ENCODE assay signal across 8 cellular contexts in the genomic region with DNA sequence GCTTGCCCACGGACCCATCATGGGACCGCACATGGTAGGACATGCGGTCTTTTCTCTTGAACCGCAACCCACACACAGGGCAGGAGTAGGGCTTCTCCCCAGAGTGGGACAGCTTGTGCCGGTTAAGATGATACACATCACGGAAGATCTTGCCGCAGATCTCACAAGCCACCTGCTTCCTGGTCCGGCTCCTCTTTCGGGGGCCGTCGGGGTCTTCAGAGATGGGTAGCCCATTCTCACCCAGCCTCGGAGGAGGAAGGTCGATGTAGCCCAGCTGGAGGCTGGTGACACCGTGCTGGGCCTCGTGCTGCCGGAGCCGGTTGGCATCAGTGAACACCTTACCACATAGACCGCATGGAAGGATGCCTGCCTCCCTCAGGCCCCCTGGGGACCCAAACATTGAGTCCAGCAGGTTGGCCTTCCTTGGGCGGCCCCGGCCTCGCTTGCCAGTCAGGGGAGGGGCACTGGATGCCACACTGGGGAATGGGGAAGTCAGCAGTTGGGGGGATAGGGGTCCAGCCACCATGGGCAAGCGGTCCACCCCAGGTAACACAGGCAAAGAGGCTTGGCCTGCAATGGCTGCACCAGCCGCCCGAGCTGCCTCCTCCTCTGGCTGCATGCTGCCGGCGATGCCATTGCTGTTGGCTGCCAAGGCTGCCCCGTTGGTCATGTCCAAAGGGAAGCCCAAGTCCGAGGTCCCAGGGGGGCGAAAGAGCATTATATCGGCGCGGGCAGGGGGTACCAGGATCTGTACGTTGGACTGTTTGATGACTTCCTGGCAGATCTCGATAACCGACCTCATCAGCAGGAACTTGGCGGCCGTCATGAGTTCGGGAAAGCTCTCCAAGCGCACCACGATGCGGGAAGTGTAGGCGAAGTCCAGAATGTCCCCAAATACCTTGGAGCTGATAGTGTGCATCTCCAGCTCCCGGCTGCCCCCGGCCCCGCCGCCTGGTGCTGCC. TPM values are rescaled to one million over a fixed set of nuclear protein-coding genes. Genes with fewer than 3 reads are reported as not detected.
DNase-seq lines count a peak whose midpoint lies in the region; ATAC-seq, FAIRE-seq and TF ChIP-seq lines count a peak whose summit lies in the region.

No MANE protein-coding gene starts in this region.

- WGBS in SK-N-SH (ENCODE audit: low lambda C conversion rate): 60% methylated on average over 3 of the region's 46 CpGs

- peak; percentile 20 for TF ChIP-seq POLR2A in GM18505 (IDR thresholded peaks at IDR 0.05; ENCODE audit: borderline replicate concordance, extremely low read depth, insufficient read depth, insufficient read length)

- H3F3A ChIP-seq in SK-N-SH (replicated peaks; ENCODE audit: insufficient read depth): peaks cover 11% of the 10 kb centered on the region

- POLR2A ChIA-PET in SK-N-SH (lab: Yijun Ruan, JAX): interaction anchor here (0.7 to 3.4 kb wide), 4 partner anchors 8 to 96 kb away, joined by 3 to 15 read pairs (median 4); a partner anchor contains a TSS

- peak overlapping the region in 1 of 2 experiments; percentile 60; a peak in 2 of 4 replicates for H3K27ac ChIP-seq in SK-N-SH (ENCODE audit: low read depth in 2 of 2, low read length in 1 of 2)
- peak overlapping the region; percentile 67 to 89 for H3K27ac ChIP-seq in left lung

- DNase-seq in SK-N-SH (peak; percentile 39), bronchial epithelial cell (ENCODE audit: low read depth) (no peak), left lung (no peak), islet precursor cell (no peak), MG63 (no peak)
- peak; percentile 5 to 14 for DNase-seq in stimulated activated CD8-positive, alpha-beta memory T cell treated with anti-CD3 and anti-CD28 coated beads, Interleukin-15, amount 100 ng/mL, for 4 hours (ENCODE audit: low read depth in 2 of 2)

- H3K27me3 ChIP-seq in SK-N-SH (ENCODE audit: insufficient read depth): no peaks in the 10 kb centered on the region
- no peaks in the 10 kb centered on the region for H3K27me3 ChIP-seq in bronchial epithelial cell (ENCODE audit: control insufficient read depth, insufficient read depth, low read length)
- no peaks in the 10 kb centered on the region for H3K27me3 ChIP-seq in left lung
- no peaks in the 10 kb centered on the region for H3K27me3 ChIP-seq in MG63

- no peak for TF ChIP-seq EP300 in SK-N-SH (IDR thresholded peaks at IDR 0.05; ENCODE audit: borderline replicate concordance in 1 of 2, low read depth in 1 of 2, low read length in 1 of 2)

- peak overlapping the region; percentile 92 for H3K4me2 ChIP-seq in SK-N-SH

- H3K79me2 ChIP-seq in SK-N-SH (ENCODE audit: insufficient read depth): peaks cover 57% of the 10 kb centered on the region

- no peaks in the 10 kb centered on the region for H3K9me3 ChIP-seq in SK-N-SH
- no peaks in the 10 kb centered on the region for H3K9me3 ChIP-seq in left lung
- no peaks in the 10 kb centered on the region for H3K9me3 ChIP-seq in MG63

- CTCF ChIA-PET in SK-N-SH (lab: Yijun Ruan, JAX): interaction anchor here (0.6 to 1.8 kb wide), 11 partner anchors 9 to 286 kb away, joined by 3 to 7 read pairs (median 4); a partner anchor contains a TSS

- H3K9me2 ChIP-seq in SK-N-SH: no peaks in the 10 kb centered on the region

- H3K4me3 ChIP-seq in SK-N-SH (ENCODE audit: low read depth in 2 of 2, low read length in 1 of 2) (peak overlapping the region; percentile 64 to 70), bronchial epithelial cell (ENCODE audit: low read depth, low read length) (peak overlapping the region; percentile 53), left lung (peak overlapping the region; percentile 55 to 73), MG63 (no peak overlapping the region)

- ATAC-seq in GM18505 (IDR thresholded peaks at IDR 0.05; ENCODE audit: unreplicated experiment) (no peak), left lung (peak; percentile 2), HG02885 (IDR thresholded peaks at IDR 0.05; ENCODE audit: poor library complexity, unreplicated experiment) (no peak)

- peak overlapping the region; percentile 45; the same call in 1 of the 2 replicates for H3K9ac ChIP-seq in SK-N-SH

- H3K36me3 ChIP-seq in SK-N-SH (replicated peaks in 1 of 2; ENCODE audit: control insufficient read depth in 1 of 2, insufficient read depth in 2 of 2, low read length in 1 of 2) (peaks cover 30 to 44% of the 10 kb centered on the region in 2 experiments), bronchial epithelial cell (ENCODE audit: control insufficient read depth, insufficient read depth, low read length) (peaks cover 2% of the 10 kb centered on the region), left lung (peaks cover 0 to 28% of the 10 kb centered on the region in 2 donors), MG63 (peaks cover 45% of the 10 kb centered on the region)

- peaks cover 61% of the 10 kb centered on the region for H4K20me1 ChIP-seq in SK-N-SH (ENCODE audit: insufficient read depth)

- TF ChIP-seq RAD21 in SK-N-SH (IDR thresholded peaks at IDR 0.05; ENCODE audit: low read length): no peak

- peaks cover 19 to 61% of the 10 kb centered on the region in 2 experiments for H3K4me1 ChIP-seq in SK-N-SH (ENCODE audit: control insufficient read depth in 1 of 2, insufficient read depth in 2 of 2, low read depth in 1 of 2, low read length in 1 of 2)
- peaks cover 30 to 58% of the 10 kb centered on the region in 2 donors for H3K4me1 ChIP-seq in left lung

- intact Hi-C loops in left lung (cut with DNase I): loop anchor here in 1 of 2 donors (10.0 kb wide), 1 partner anchor 50 kb away; a partner anchor contains a TSS

- no peak for FAIRE-seq in bronchial epithelial cell (lab: Jason Lieb, UNC)

- no peak overlapping the region for H2AFZ ChIP-seq in SK-N-SH (ENCODE audit: low read depth)

- TF ChIP-seq CTCF in SK-N-SH (IDR thresholded peaks at IDR 0.05) (no peak), bronchial epithelial cell (IDR thresholded peaks at IDR 0.05; ENCODE audit: insufficient read depth, low read length, severe bottlenecking) (no peak), left lung (IDR thresholded peaks at IDR 0.05) (no peak)

TF ChIP-seq in SK-N-SH, 30 proteins besides CTCF, POLR2A, EP300 and RAD21:
- TF ChIP-seq, protein P1, sequence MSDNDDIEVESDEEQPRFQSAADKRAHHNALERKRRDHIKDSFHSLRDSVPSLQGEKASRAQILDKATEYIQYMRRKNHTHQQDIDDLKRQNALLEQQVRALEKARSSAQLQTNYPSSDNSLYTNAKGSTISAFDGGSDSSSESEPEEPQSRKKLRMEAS (IDR thresholded peaks at IDR 0.05; ENCODE audit: low read depth): 0 out of 2 replicates have a peak, but pooled peaks have one; percentile 18
- no peak for TF ChIP-seq MXI1 (IDR thresholded peaks at IDR 0.05; ENCODE audit: low read depth, low read length)
- TF ChIP-seq, protein P2, sequence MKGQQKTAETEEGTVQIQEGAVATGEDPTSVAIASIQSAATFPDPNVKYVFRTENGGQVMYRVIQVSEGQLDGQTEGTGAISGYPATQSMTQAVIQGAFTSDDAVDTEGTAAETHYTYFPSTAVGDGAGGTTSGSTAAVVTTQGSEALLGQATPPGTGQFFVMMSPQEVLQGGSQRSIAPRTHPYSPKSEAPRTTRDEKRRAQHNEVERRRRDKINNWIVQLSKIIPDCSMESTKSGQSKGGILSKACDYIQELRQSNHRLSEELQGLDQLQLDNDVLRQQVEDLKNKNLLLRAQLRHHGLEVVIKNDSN (IDR thresholded peaks at IDR 0.05; ENCODE audit: borderline replicate concordance, low read depth): no peak

RNA-seq across cellular contexts. Expression of a gene that starts 1.5 kb away (rescaled TPM):
- polyA plus RNA-seq in SK-N-SH (2012; rRNA removed): 19.1 and 21.8 TPM in 2 replicates
- polyA plus RNA-seq in SK-N-SH (2012; cell fraction: cytosol; rRNA removed): 9.7 and 15.2 TPM in 2 replicates
- polyA plus RNA-seq in SK-N-SH (2012; cell fraction: nucleus; rRNA removed): 25.7 and 27.0 TPM in 2 replicates
- 3.2 and 5.3 TPM in 2 replicates for total RNA-seq in bronchial epithelial cell
- 10 to 100 TPM; 19.9 to 23.4 TPM for total RNA-seq in left lung
- total RNA-seq in MG63 (2014; rRNA removed; shearing (Covaris generic); ENCODE audit: low replicate concordance): 9.0 and 14.6 TPM in 2 replicates

RNA-seq across cellular contexts. Expression of a gene that starts 52.4 kb away (rescaled TPM):
- 8.6 and 11.3 TPM in 2 replicates for polyA plus RNA-seq in SK-N-SH (2012; rRNA removed)
- 6.6 and 8.7 TPM in 2 replicates for polyA plus RNA-seq in SK-N-SH (2012; cell fraction: cytosol; rRNA removed)
- polyA plus RNA-seq in SK-N-SH (2012; cell fraction: nucleus; rRNA removed): 9.5 and 13.2 TPM in 2 replicates
- total RNA-seq in bronchial epithelial cell (6.3 and 13.3 TPM in 2 replicates), left lung (10 to 100 TPM; 12.8 to 41.5 TPM)
- 0.17 and 3.7 TPM in 2 replicates for total RNA-seq in MG63 (2014; rRNA removed; shearing (Covaris generic); ENCODE audit: low replicate concordance)

RNA-seq across cellular contexts. Expression of a gene that starts 54.8 kb away (rescaled TPM):
- polyA plus RNA-seq in SK-N-SH (2012; rRNA removed): 56.3 and 63.8 TPM in 2 replicates
- 63.6 and 66.2 TPM in 2 replicates for polyA plus RNA-seq in SK-N-SH (2012; cell fraction: cytosol; rRNA removed)
- 20.9 and 39.2 TPM in 2 replicates for polyA plus RNA-seq in SK-N-SH (2012; cell fraction: nucleus; rRNA removed)
- total RNA-seq in bronchial epithelial cell (56.7 and 74.2 TPM in 2 replicates), left lung (10 to 100 TPM; 36.3 to 52.3 TPM)
- 51.7 and 83.5 TPM in 2 replicates for total RNA-seq in MG63 (2014; rRNA removed; shearing (Covaris generic); ENCODE audit: low replicate concordance)

Comparison
In these comparisons a context has a peak if more than half of its experiments do, and no peak if none do; other contexts are left out.
1. DNase-seq: peak in SK-N-SH (single experiment) and stimulated activated CD8-positive, alpha-beta memory T cell treated with anti-CD3 and anti-CD28 coated beads, Interleukin-15, amount 100 ng/mL, for 4 hours (2 of 2); none in bronchial epithelial cell (single experiment), left lung (0 of 2), islet precursor cell (single experiment) and MG63 (single experiment).